21 cellular contexts compared by ENCODE assay signal in genomic region chr4:75561789-75562188, GRCh38. TPM values are rescaled to one million over a fixed set of nuclear protein-coding genes. Genes with fewer than 3 reads are reported as not detected.
DNase-seq lines count a peak whose midpoint lies in the region; ATAC-seq, FAIRE-seq and TF ChIP-seq lines count a peak whose summit lies in the region.
"Had no signal": no experiment of that assay in that cellular context is flagged by ENCODE, and none has a peak within 500 bp of the region (broad histone marks: within the 10 kb centered on the region; RNA-seq: fewer than 3 reads in every experiment).

No MANE protein-coding gene starts in this region.

- no peaks in the 10 kb centered on the region for H3K36me3 ChIP-seq in astrocyte (ENCODE audit: insufficient read depth, low read length)
- no peaks in the 10 kb centered on the region for H3K36me3 ChIP-seq in testis (ENCODE audit: low read depth, missing control alignments)
- H3K36me3 ChIP-seq: BLaER1, MG63 had no signal

- no peak overlapping the region for H3K9ac ChIP-seq in astrocyte (ENCODE audit: low read length)
- H3K9ac ChIP-seq: BLaER1 had no signal

- H3K79me2 ChIP-seq in astrocyte (ENCODE audit: insufficient read depth, low read length) = no peaks in the 10 kb centered on the region
- H3K79me2 ChIP-seq: hepatocyte had no signal

- H3K36me3 Mint-ChIP-seq in astrocyte (ENCODE audit: low read depth, unreplicated experiment) = peaks cover 2% of the 10 kb centered on the region
- H3K36me3 Mint-ChIP-seq: brain had no signal

- H3K27me3 ChIP-seq in astrocyte (ENCODE audit: insufficient read depth, low read length) (no peaks in the 10 kb centered on the region), testis (no peaks in the 10 kb centered on the region)
- H3K27me3 ChIP-seq: BLaER1, hepatocyte, MG63 had no signal

- H3K27ac Mint-ChIP-seq in astrocyte (ENCODE audit: unreplicated experiment) = peak overlapping the region; percentile 44
- H3K27ac Mint-ChIP-seq: brain, T-helper 17 cell had no signal

- H3K27ac ChIP-seq in astrocyte (ENCODE audit: low read depth, low read length) (no peak overlapping the region), testis (no peak overlapping the region)
- H3K27ac ChIP-seq: BLaER1, hepatocyte, RWPE1 had no signal

- intact Hi-C loops in testis (cut with DNase I; ENCODE audit: low total_unique reads) = no loop called here

- no peaks in the 10 kb centered on the region for H3K9me3 Mint-ChIP-seq in astrocyte (ENCODE audit: unreplicated experiment)

- TF ChIP-seq EP300 in Ishikawa (IDR thresholded peaks at IDR 0.05; ENCODE audit: borderline replicate concordance) = 0 out of 2 replicates have a peak, but pooled peaks have one; percentile 45

- TF ChIP-seq RAD21 in Ishikawa (IDR thresholded peaks at IDR 0.05; ENCODE audit: low read depth) = no peak

- peak; percentile 52 for DNase-seq in astrocyte (ENCODE audit: low read depth)
- DNase-seq in iPS-NIHi11 (ENCODE audit: low spot score) = peak; percentile 65
- DNase-seq in testis = peak; percentile 22
- no peak for DNase-seq in SW 1271 (lab: John Stamatoyannopoulos, UW)
- DNase-seq: activated CD4-positive, alpha-beta T cell treated with anti-CD3 and anti-CD28 coated beads for 4 hours; activated naive CD4-positive, alpha-beta T cell treated with anti-CD3 and anti-CD28 coated beads, Interleukin-2, amount 50 U/mL, for 16 hours; activated T-cell treated with anti-CD3 and anti-CD28 coated beads for 4 hours; MG63; NCI-H2029; NCI-H748 treated with DMSO at 0.1 percent for 48 hours; retina; T-helper 17 cell had no signal

- 44 to 65% methylated on average over 8 of the region's 8 CpGs for WGBS in testis, 2 donors

- H3K9me3 ChIP-seq in astrocyte (ENCODE audit: insufficient read depth, low read depth, low read length) = no peaks in the 10 kb centered on the region
- H3K9me3 ChIP-seq in testis = no peaks in the 10 kb centered on the region
- H3K9me3 ChIP-seq: BLaER1, MG63 had no signal

- no peaks in the 10 kb centered on the region for H4K20me1 ChIP-seq in astrocyte (ENCODE audit: insufficient read depth, low read length)
- H4K20me1 ChIP-seq: BLaER1 had no signal

- H3K4me1 ChIP-seq in astrocyte (ENCODE audit: insufficient read depth, low read length) (no peaks in the 10 kb centered on the region), testis (no peaks in the 10 kb centered on the region)
- H3K4me1 ChIP-seq: BLaER1 had no signal

- H3K4me3 ChIP-seq in astrocyte (ENCODE audit: insufficient read depth, low read depth, low read length) (no peak overlapping the region), testis (no peak overlapping the region)
- H3K4me3 ChIP-seq: BLaER1, hepatocyte, MG63 had no signal

- H3K27me3 Mint-ChIP-seq in astrocyte (ENCODE audit: low read depth, unreplicated experiment) = no peaks in the 10 kb centered on the region
- H3K27me3 Mint-ChIP-seq: brain had no signal

- H3K4me2 ChIP-seq in astrocyte (ENCODE audit: low read length) = no peak overlapping the region
- H3K4me2 ChIP-seq: BLaER1, hepatocyte had no signal

- no peak overlapping the region for H2AFZ ChIP-seq in astrocyte (ENCODE audit: low read depth, low read length)
- H2AFZ ChIP-seq: hepatocyte had no signal

- H3K4me1 Mint-ChIP-seq in astrocyte (ENCODE audit: low read depth, unreplicated experiment) = peaks cover 21% of the 10 kb centered on the region
- H3K4me1 Mint-ChIP-seq: brain had no signal

- ATAC-seq in GM21576 (IDR thresholded peaks at IDR 0.05; ENCODE audit: unreplicated experiment) (no peak), GM18520 (IDR thresholded peaks at IDR 0.05; ENCODE audit: unreplicated experiment) (no peak)
- ATAC-seq: T-helper 17 cell had no signal

- TF ChIP-seq CTCF in astrocyte (IDR thresholded peaks at IDR 0.05; ENCODE audit: insufficient read depth, low read depth, low read length) = no peak
- no peak for TF ChIP-seq CTCF in testis (IDR thresholded peaks at IDR 0.05)

- TF ChIP-seq POLR2A in testis (IDR thresholded peaks at IDR 0.05) = no peak

- H3K4me3 Mint-ChIP-seq in astrocyte (ENCODE audit: unreplicated experiment) = peak overlapping the region; percentile 64
- H3K4me3 Mint-ChIP-seq: brain, T-helper 17 cell had no signal

- FAIRE-seq in astrocyte (lab: Jason Lieb, UNC) = no peak

TF ChIP-seq in Ishikawa, 13 proteins besides CTCF, POLR2A, EP300 and RAD21:
- TF ChIP-seq TCF12 (IDR thresholded peaks at IDR 0.05; ENCODE audit: low read depth) = no peak
- peak; percentile 95 for TF ChIP-seq TEAD4 (IDR thresholded peaks at IDR 0.05)

RNA-seq across cellular contexts. Expression of gene ODAPH, which starts 5.9 kb away (rescaled TPM):
- total RNA-seq in astrocyte = 55.3 TPM in 2 replicates
- not detected for total RNA-seq in testis
- not detected for polyA plus RNA-seq in testis (ENCODE audit: insufficient read depth, low read depth, low replicate concordance)
- total RNA-seq: fibroblast of lung, lung microvascular endothelial cell had no signal
- polyA plus RNA-seq: fibroblast of lung had no signal

RNA-seq across cellular contexts. Expression of gene THAP6, which starts 47.5 kb away (rescaled TPM):
- total RNA-seq in astrocyte (17.0 and 20.6 TPM in 2 replicates), testis (10 to 100 TPM; 30.2 to 44.0 TPM)
- polyA plus RNA-seq in testis (ENCODE audit: insufficient read depth, low read depth, low replicate concordance) = 35.1 TPM

RNA-seq across cellular contexts. Expression of gene RCHY1, which starts 47.6 kb away (rescaled TPM):
- 35.3 and 40.7 TPM in 2 replicates for total RNA-seq in astrocyte
- 10 to 100 TPM; 35.5 to 44.5 TPM for total RNA-seq in testis
- polyA plus RNA-seq in testis (ENCODE audit: insufficient read depth, low read depth, low replicate concordance) = 49.5 TPM

Comparison
In these comparisons a context has a peak if more than half of its experiments do, and no peak if none do; other contexts are left out.
1. DNase-seq: peak in astrocyte (single experiment), iPS-NIHi11 (single experiment) and testis (single experiment); none in SW 1271 (0 of 2).
2. RNA of gene ODAPH, which starts 5.9 kb away (total RNA-seq): 55.3 TPM in astrocyte; not detected in testis; every median in the first group is over 10 times any median in the second.